8 cellular contexts compared by ENCODE assay signal in the genomic region with DNA sequence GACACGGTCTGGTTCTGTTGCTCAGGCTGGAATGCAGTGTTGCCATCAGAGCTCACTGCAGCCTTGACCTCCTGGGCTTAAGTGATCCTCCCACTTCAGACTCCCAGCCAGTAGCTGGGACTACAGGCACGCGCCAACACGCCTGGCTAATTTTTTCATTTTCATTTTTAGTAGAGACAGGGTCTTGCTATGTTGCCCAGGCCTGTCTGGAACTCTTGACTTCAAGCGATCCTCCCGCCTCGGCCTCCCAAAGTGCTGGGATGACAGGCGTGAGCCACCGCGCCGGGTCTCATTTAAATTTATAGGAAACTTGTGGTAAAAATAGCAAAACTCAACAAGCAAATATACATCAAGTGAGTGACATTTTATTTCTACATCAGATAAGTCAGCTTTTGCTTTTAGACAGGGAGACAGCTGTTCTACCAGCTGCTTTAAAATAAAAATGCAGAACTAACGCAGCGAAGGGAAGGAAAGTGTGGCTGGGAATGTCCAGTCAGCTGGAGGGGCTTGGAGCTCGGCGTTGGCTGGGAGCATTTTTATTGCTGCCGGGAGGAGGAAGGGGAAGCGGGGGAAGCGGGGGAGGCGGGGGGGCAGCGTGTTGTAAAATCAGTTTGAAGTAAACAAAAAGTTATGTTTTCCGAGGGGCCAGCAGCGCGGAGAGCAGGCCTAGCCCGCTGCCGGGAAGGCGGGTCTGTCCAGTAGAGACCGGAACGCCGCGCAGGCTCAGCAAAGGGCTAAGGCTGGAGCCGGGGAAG. TPM values are rescaled to one million over a fixed set of nuclear protein-coding genes. Genes with fewer than 3 reads are reported as not detected.
DNase-seq lines count a peak whose midpoint lies in the region; ATAC-seq and TF ChIP-seq lines count a peak whose summit lies in the region.

No MANE protein-coding gene starts in this region.

- POLR2A ChIA-PET in SK-N-SH (lab: Yijun Ruan, JAX) = interaction anchor here (1.0 to 1.2 kb wide), 2 partner anchors 162 to 297 kb away, joined by 3 to 4 read pairs; no protein-coding TSS in a partner anchor

- peaks cover 3 to 11% of the 10 kb centered on the region in 2 experiments; a peak in 3 of 4 replicates for H3K4me1 ChIP-seq in SK-N-SH (ENCODE audit: control insufficient read depth in 1 of 2, insufficient read depth in 2 of 2, low read depth in 1 of 2, low read length in 1 of 2)
- H3K4me1 ChIP-seq in effector memory CD4-positive, alpha-beta T cell (ENCODE audit: control insufficient read depth, insufficient read depth, low read length, poor library complexity, severe bottlenecking) = no peaks in the 10 kb centered on the region
- peaks cover 6 to 18% of the 10 kb centered on the region in 2 donors for H3K4me1 ChIP-seq in mucosa of rectum (ENCODE audit: control insufficient read depth in 2 of 2, insufficient read depth in 2 of 2, low read length in 2 of 2)
- peaks cover 0 to 7% of the 10 kb centered on the region in 2 donors for H3K4me1 ChIP-seq in uterus

- H3K27me3 ChIP-seq in SK-N-SH (ENCODE audit: insufficient read depth) (no peaks in the 10 kb centered on the region), mucosa of rectum (ENCODE audit: control insufficient read depth in 2 of 2, insufficient read depth in 2 of 2, low read length in 2 of 2) (no peaks in the 10 kb centered on the region), uterus (no peaks in the 10 kb centered on the region)
- no peaks in the 10 kb centered on the region for H3K27me3 ChIP-seq in effector memory CD4-positive, alpha-beta T cell (replicated peaks; ENCODE audit: control insufficient read depth, insufficient read depth, low read length, poor library complexity, severe bottlenecking)

- TF ChIP-seq EP300 in SK-N-SH (IDR thresholded peaks at IDR 0.05; ENCODE audit: borderline replicate concordance in 1 of 2, low read depth in 1 of 2, low read length in 1 of 2) = no peak

- H3K27ac ChIP-seq in C4-2B (peak overlapping the region; percentile 88), SK-N-SH (ENCODE audit: low read depth in 2 of 2, low read length in 1 of 2) (peak overlapping the region; percentile 93 to 97), mucosa of rectum (ENCODE audit: low read depth in 2 of 2, low read length in 2 of 2) (peak overlapping the region; percentile 98 to 99), uterus (peak overlapping the region; percentile 97 to 98)
- peak overlapping the region; percentile 90 for H3K27ac ChIP-seq in effector memory CD4-positive, alpha-beta T cell (ENCODE audit: insufficient read depth, low read length, poor library complexity, severe bottlenecking)

- no peak for TF ChIP-seq RAD21 in SK-N-SH (IDR thresholded peaks at IDR 0.05; ENCODE audit: low read length)

- 41% methylated on average over 26 of the region's 31 CpGs for WGBS in SK-N-SH (ENCODE audit: low lambda C conversion rate)

- intact Hi-C loops in uterus (cut with DNase I; ENCODE audit: low total_unique reads) = loop anchor here (10.0 kb wide), 1 partner anchor 152 kb away; the partner anchor contains the start of gene SERINC5

- peak overlapping the region; percentile 84 for H3K4me2 ChIP-seq in SK-N-SH

- TF ChIP-seq CTCF in C4-2B (conservative IDR thresholded peaks at IDR 0.05) = no peak
- TF ChIP-seq CTCF in SK-N-SH (IDR thresholded peaks at IDR 0.05) = no peak
- TF ChIP-seq CTCF in uterus (IDR thresholded peaks at IDR 0.05) = no peak

- H2AFZ ChIP-seq in SK-N-SH (ENCODE audit: low read depth) = peak overlapping the region; percentile 87

- peaks cover 41% of the 10 kb centered on the region for H3K79me2 ChIP-seq in SK-N-SH (ENCODE audit: insufficient read depth)

- H3K9me2 ChIP-seq in SK-N-SH = no peaks in the 10 kb centered on the region

- no peak for DNase-seq in SK-N-SH
- no peak for DNase-seq in effector memory CD4-positive, alpha-beta T cell
- peak; percentile 46 to 50 for DNase-seq in uterus
- DNase-seq in NCI-H2107 treated with DMSO at 0.1 percent for 48 hours (lab: John Stamatoyannopoulos, UW; ENCODE audit: unreplicated experiment) = no peak
- no peak for DNase-seq in mesenteric fat pad (ENCODE audit: low spot score)

- H3K4me3 ChIP-seq in SK-N-SH (ENCODE audit: low read depth in 2 of 2, low read length in 1 of 2) = peak overlapping the region; percentile 74 to 89
- H3K4me3 ChIP-seq in effector memory CD4-positive, alpha-beta T cell (ENCODE audit: insufficient read depth, low read depth, low read length, poor library complexity, severe bottlenecking) = peak overlapping the region; percentile 91
- peak overlapping the region; percentile 91 to 96 for H3K4me3 ChIP-seq in mucosa of rectum (ENCODE audit: low read length in 2 of 2)
- peak overlapping the region; percentile 89 to 98 for H3K4me3 ChIP-seq in uterus

- H3F3A ChIP-seq in SK-N-SH (replicated peaks; ENCODE audit: insufficient read depth) = peaks cover 3% of the 10 kb centered on the region

- no peak for TF ChIP-seq POLR2A in uterus (IDR thresholded peaks at IDR 0.05)

- H3K36me3 ChIP-seq in SK-N-SH (replicated peaks in 1 of 2; ENCODE audit: control insufficient read depth in 1 of 2, insufficient read depth in 2 of 2, low read length in 1 of 2) (peaks cover 0 to 6% of the 10 kb centered on the region in 2 experiments), mucosa of rectum (ENCODE audit: control insufficient read depth in 2 of 2, insufficient read depth in 2 of 2, low read length in 2 of 2) (no peaks in the 10 kb centered on the region), uterus (no peaks in the 10 kb centered on the region)
- no peaks in the 10 kb centered on the region for H3K36me3 ChIP-seq in effector memory CD4-positive, alpha-beta T cell (ENCODE audit: control insufficient read depth, insufficient read depth, low read length)

- CTCF ChIA-PET in SK-N-SH (lab: Yijun Ruan, JAX) = interaction anchor here (1.0 to 1.3 kb wide), 2 partner anchors 43 to 315 kb away, joined by 3 to 6 read pairs; no protein-coding TSS in a partner anchor

- no peaks in the 10 kb centered on the region; the same call in 1 of the 2 replicates for H4K20me1 ChIP-seq in SK-N-SH (ENCODE audit: insufficient read depth)

- H3K9ac ChIP-seq in SK-N-SH = peak overlapping the region; percentile 92
- peak overlapping the region; percentile 90 to 97 for H3K9ac ChIP-seq in mucosa of rectum (ENCODE audit: low read depth in 1 of 2, low read length in 2 of 2)

- ATAC-seq in GM21825 (IDR thresholded peaks at IDR 0.05; ENCODE audit: unreplicated experiment) = peak; percentile 2

- H3K9me3 ChIP-seq in SK-N-SH (no peaks in the 10 kb centered on the region), mucosa of rectum (ENCODE audit: control insufficient read depth in 2 of 2, low read length in 2 of 2) (no peaks in the 10 kb centered on the region), uterus (no peaks in the 10 kb centered on the region)
- H3K9me3 ChIP-seq in effector memory CD4-positive, alpha-beta T cell (ENCODE audit: control insufficient read depth, low read length) = no peaks in the 10 kb centered on the region

TF ChIP-seq in SK-N-SH, 30 proteins besides CTCF, POLR2A, EP300 and RAD21:
- TF ChIP-seq FOXM1 (IDR thresholded peaks at IDR 0.05; ENCODE audit: low read depth) (no peak), MXI1 (IDR thresholded peaks at IDR 0.05; ENCODE audit: low read depth, low read length) (0 out of 2 replicates have a peak, but pooled peaks have one; percentile 9)

RNA-seq across cellular contexts. Expression of gene ZFYVE16, which starts 0.7 kb away (rescaled TPM):
- polyA plus RNA-seq in SK-N-SH (2012; rRNA removed) = 3.3 and 4.8 TPM in 2 replicates
- polyA plus RNA-seq in SK-N-SH (2012; cell fraction: cytosol; rRNA removed) = 4.7 and 5.4 TPM in 2 replicates
- 3.6 and 11.5 TPM in 2 replicates for polyA plus RNA-seq in SK-N-SH (2012; cell fraction: nucleus; rRNA removed)
- total RNA-seq in uterus = 100 to 1,000 TPM in 1 of 4 donors, 10 to 100 TPM in 3; 13.3 to 119 (median 64.8) TPM
- total RNA-seq in mesenteric fat pad = 37.6 TPM

Comparison
In these comparisons a context has a peak if more than half of its experiments do, and no peak if none do; other contexts are left out.
1. DNase-seq: peak in uterus (2 of 2); none in SK-N-SH (single experiment), effector memory CD4-positive, alpha-beta T cell (0 of 3), NCI-H2107 treated with DMSO at 0.1 percent for 48 hours (single experiment) and mesenteric fat pad (single experiment).
2. Peak in every context shown above with its lines, with median percentiles within 50 percentile points of each other: H3K27ac ChIP-seq and H3K4me3 ChIP-seq.